ENCODE assay signal across 17 cellular contexts in the genomic region with DNA sequence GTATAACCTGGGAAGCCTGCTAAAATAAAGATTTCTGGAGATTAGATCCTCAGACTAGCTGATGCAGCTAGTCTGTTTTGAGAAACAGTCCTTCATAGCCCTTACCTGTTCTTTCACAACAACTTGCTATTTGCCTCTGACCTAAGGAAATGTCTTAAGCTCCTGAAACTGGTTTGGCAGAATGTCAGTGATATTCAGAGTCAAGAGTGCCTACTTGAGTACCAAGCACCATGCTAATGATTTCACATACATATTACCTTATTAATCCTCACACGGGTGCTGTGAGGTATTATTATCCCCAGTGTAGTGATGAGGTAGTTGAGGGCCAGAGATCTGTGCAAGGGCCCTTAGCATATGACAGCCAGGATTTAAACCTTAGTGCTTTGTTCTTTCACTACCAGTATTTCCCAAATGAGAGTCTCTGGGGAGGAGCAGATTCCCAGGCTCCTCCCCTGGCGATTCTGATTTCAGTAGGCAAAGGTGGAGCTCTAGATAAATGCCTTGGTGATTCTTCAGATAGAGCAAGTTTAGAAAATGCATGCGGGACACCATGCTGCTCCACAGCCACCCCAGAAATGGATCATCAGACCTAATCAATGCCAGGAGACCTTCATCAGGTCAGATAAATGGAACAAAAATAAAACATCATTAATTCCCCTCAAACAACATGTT. TPM values are rescaled to one million over a fixed set of nuclear protein-coding genes. Genes with fewer than 3 reads are reported as not detected.
DNase-seq lines count a peak whose midpoint lies in the region; ATAC-seq and TF ChIP-seq lines count a peak whose summit lies in the region.
"Had no signal": no experiment of that assay in that cellular context is flagged by ENCODE, and none has a peak within 500 bp of the region (broad histone marks: within the 10 kb centered on the region; RNA-seq: fewer than 3 reads in every experiment).

No MANE protein-coding gene starts in this region.

- no peak overlapping the region for H2AFZ ChIP-seq in hepatocyte

- 65% methylated on average over 3 of the region's 3 CpGs for WGBS in hepatocyte (ENCODE audit: low lambda C conversion rate, missing lambda C conversion rate)

- ATAC-seq in GM21390 (IDR thresholded peaks at IDR 0.05; ENCODE audit: unreplicated experiment) (no peak), HG03135 (IDR thresholded peaks at IDR 0.05; ENCODE audit: unreplicated experiment) (no peak)
- ATAC-seq: stimulated activated naive B cell treated with anti-CD40 and anti-IgM and Interleukin-4, amounts not matched to agents 10 μg/mL and 1 μg/mL and 100 μg/mL, for 72 hours had no signal

- H3K36me3 ChIP-seq in HAP-1 (replicated peaks) (peaks cover 19% of the 10 kb centered on the region), hepatocyte (replicated peaks; ENCODE audit: insufficient read depth, low read depth) (no peaks in the 10 kb centered on the region), skeletal muscle satellite cell (ENCODE audit: insufficient read depth, low read length) (peaks cover 22% of the 10 kb centered on the region)

- H3K4me3 ChIP-seq in HAP-1 (no peak overlapping the region), hepatocyte (no peak overlapping the region), skeletal muscle satellite cell (ENCODE audit: low read length) (no peak overlapping the region)

- H3K9ac ChIP-seq in skeletal muscle satellite cell (ENCODE audit: low read depth, low read length), result no peak overlapping the region

- no peaks in the 10 kb centered on the region for H3K9me2 ChIP-seq in hepatocyte (replicated peaks; ENCODE audit: insufficient read depth)

- H4K20me1 ChIP-seq in hepatocyte (ENCODE audit: insufficient read depth, poor library complexity, severe bottlenecking), result no peaks in the 10 kb centered on the region

- TF ChIP-seq CTCF in hepatocyte (IDR thresholded peaks at IDR 0.05; ENCODE audit: poor library complexity), result no peak

- no peaks in the 10 kb centered on the region for H3K9me3 ChIP-seq in HAP-1
- no peaks in the 10 kb centered on the region for H3K9me3 ChIP-seq in hepatocyte (ENCODE audit: low read depth)
- H3K9me3 ChIP-seq in skeletal muscle satellite cell (replicated peaks; ENCODE audit: low read length), result no peaks in the 10 kb centered on the region

- H3K4me1 ChIP-seq in HAP-1 (peaks cover 5% of the 10 kb centered on the region), hepatocyte (ENCODE audit: insufficient read depth) (peaks cover 12% of the 10 kb centered on the region), skeletal muscle satellite cell (ENCODE audit: control insufficient read depth, insufficient read depth, low read length) (peaks cover 60% of the 10 kb centered on the region)

- DNase-seq in HAP-1 (ENCODE audit: low spot score in 2 of 2) (peak; percentile 14 to 31), NCI-H524 treated with DMSO at 0.1 percent for 48 hours (lab: John Stamatoyannopoulos, UW) (peak; percentile 89), hepatocyte (ENCODE audit: low spot score) (no peak), NOMO-1 treated with DMSO at 0.1 percent for 48 hours (lab: John Stamatoyannopoulos, UW; ENCODE audit: unreplicated experiment) (no peak), AML-193 (lab: John Stamatoyannopoulos, UW) (no peak)
- DNase-seq: activated CD4-positive, alpha-beta T cell treated with anti-CD3 and anti-CD28 coated beads, Interleukin-2, amount 50 U/mL, for 1 hour; anterior cingulate cortex; CD4-positive, CD25-positive, alpha-beta regulatory T cell; NCI-H345; retina; RPMI8226; stimulated activated CD4-positive, alpha-beta T cell treated with anti-CD3 and anti-CD28 coated beads, Interleukin-4, amount 100 ng/mL, for 4 hours; stimulated activated naive B cell treated with anti-CD40 and anti-IgM and Interleukin-4, amounts not matched to agents 10 μg/mL and 1 μg/mL and 100 μg/mL, for 72 hours; T-helper 2 cell had no signal

- peak overlapping the region; percentile 48 for H3K4me2 ChIP-seq in hepatocyte
- H3K4me2 ChIP-seq in skeletal muscle satellite cell (ENCODE audit: low read length), result peak overlapping the region; percentile 5

- H3K27me3 ChIP-seq in HAP-1 (ENCODE audit: low read depth), result no peaks in the 10 kb centered on the region
- H3K27me3 ChIP-seq in hepatocyte, result no peaks in the 10 kb centered on the region
- no peaks in the 10 kb centered on the region for H3K27me3 ChIP-seq in skeletal muscle satellite cell (ENCODE audit: control insufficient read depth, insufficient read depth, low read length)

- peaks cover 2% of the 10 kb centered on the region for H3K79me2 ChIP-seq in hepatocyte

- H3K27ac ChIP-seq in hepatocyte, result peak overlapping the region; percentile 42

- in situ Hi-C loops in HAP-1 (cut with MboI; ENCODE audit: low sequenced_read_pairs), result loop anchor here (5.0 kb wide), 1 partner anchor 69 kb away; no protein-coding TSS in a partner anchor

RNA-seq across cellular contexts. Expression of gene WNT2B, which starts 47.4 kb away (rescaled TPM):
- 2.4 and 2.7 TPM in 2 replicates for total RNA-seq in hepatocyte
- polyA plus RNA-seq in hepatocyte, result 3.7 and 3.8 TPM in 2 replicates
- total RNA-seq in skeletal muscle satellite cell (2012; rRNA removed), result 0.87 and 1.3 TPM in 2 replicates

Comparison
In these comparisons a context has a peak if more than half of its experiments do, and no peak if none do; other contexts are left out.
1. DNase-seq: peak in HAP-1 (2 of 2) and NCI-H524 treated with DMSO at 0.1 percent for 48 hours (single experiment); none in hepatocyte (single experiment), NOMO-1 treated with DMSO at 0.1 percent for 48 hours (single experiment) and AML-193 (0 of 2).